ENCODE assay signal across 15 cellular contexts in genomic region chr10:17059197-17059688, GRCh38.
DNase-seq lines count a peak whose midpoint lies in the region; ATAC-seq and TF ChIP-seq lines count a peak whose summit lies in the region.
"Had no signal": no experiment of that assay in that cellular context is flagged by ENCODE, and none has a peak within 500 bp of the region (broad histone marks: within the 10 kb centered on the region; RNA-seq: fewer than 3 reads in every experiment).

No MANE protein-coding gene starts in this region.

- H3K9ac ChIP-seq in GM23248 = peak overlapping the region; percentile 36

- H3K79me2 ChIP-seq in GM23248 (ENCODE audit: insufficient read depth) = no peaks in the 10 kb centered on the region

- in situ Hi-C loops in GM23248 (cut with MboI) = no loop called here
- in situ Hi-C loops in SK-MEL-5 (cut with HindIII; ENCODE audit: low pct_unique_long_range_greater_than_20kb, low sequenced_read_pairs) = no loop called here

- peak overlapping the region; percentile 61 for H3K27ac ChIP-seq in GM23248
- H3K27ac ChIP-seq: psoas muscle, suprapubic skin had no signal

- no peaks in the 10 kb centered on the region for H3K9me2 ChIP-seq in GM23248 (ENCODE audit: insufficient read depth)

- DNase-seq in GM23248 (peak; percentile 80), SK-MEL-5 (ENCODE audit: low read depth, low spot score) (peak; percentile 2), fibroblast of mammary gland (ENCODE audit: low read depth) (peak; percentile 96), smooth muscle cell of the brain vasculature (ENCODE audit: low read depth, low spot score) (peak; percentile 65), NCI-H69 (lab: John Stamatoyannopoulos, UW) (no peak)
- DNase-seq in activated CD4-positive, alpha-beta T cell treated with anti-CD3 and anti-CD28 coated beads, Interleukin-2, amount 50 U/mL, for 48 hours = no peak
- no peak for DNase-seq in stimulated activated CD4-positive, alpha-beta T cell treated with anti-CD3 and anti-CD28 coated beads, Interleukin-4, amount 100 ng/mL, for 24 hours
- DNase-seq: activated CD4-positive, alpha-beta T cell treated with anti-CD3 and anti-CD28 coated beads for 1 hour; heart left ventricle; mesendoderm; NCI-H510A; psoas muscle; SHP77 had no signal

- no peak for ATAC-seq in HG02973 (IDR thresholded peaks at IDR 0.05; ENCODE audit: unreplicated experiment)
- ATAC-seq: heart left ventricle, psoas muscle had no signal

- peak overlapping the region; percentile 31 for H3K4me2 ChIP-seq in GM23248 (ENCODE audit: unreplicated experiment)

- no peaks in the 10 kb centered on the region for H3K9me3 ChIP-seq in GM23248 (ENCODE audit: low read depth)
- H3K9me3 ChIP-seq: heart left ventricle, psoas muscle, suprapubic skin had no signal

- H3K4me3 ChIP-seq in GM23248 (no peak overlapping the region), fibroblast of mammary gland (ENCODE audit: control insufficient read depth, low read depth, low read length) (no peak overlapping the region)
- H3K4me3 ChIP-seq: heart left ventricle, psoas muscle, suprapubic skin had no signal

- H3K27me3 ChIP-seq in GM23248 (replicated peaks; ENCODE audit: insufficient read depth) = no peaks in the 10 kb centered on the region
- H3K27me3 ChIP-seq: heart left ventricle, suprapubic skin had no signal

- H3F3A ChIP-seq in GM23248 (ENCODE audit: insufficient read depth) = peaks cover 67% of the 10 kb centered on the region

- H3K36me3 ChIP-seq in GM23248 (ENCODE audit: low read depth) = no peaks in the 10 kb centered on the region
- H3K36me3 ChIP-seq: heart left ventricle, suprapubic skin had no signal

- peaks cover 66% of the 10 kb centered on the region for H3K4me1 ChIP-seq in GM23248 (ENCODE audit: insufficient read depth)
- H3K4me1 ChIP-seq: psoas muscle had no signal

- no peak overlapping the region for H2AFZ ChIP-seq in GM23248

- TF ChIP-seq CTCF in fibroblast of mammary gland (conservative IDR thresholded peaks at IDR 0.05; ENCODE audit: control insufficient read depth, insufficient read depth, low read depth, low read length) = no peak

- no peaks in the 10 kb centered on the region for H4K20me1 ChIP-seq in GM23248 (ENCODE audit: insufficient read depth)

Comparison
In these comparisons a context has a peak if more than half of its experiments do, and no peak if none do; other contexts are left out.
1. DNase-seq: peak in GM23248 (single experiment), SK-MEL-5 (single experiment), fibroblast of mammary gland (single experiment) and smooth muscle cell of the brain vasculature (single experiment); none in NCI-H69 (single experiment), activated CD4-positive, alpha-beta T cell treated with anti-CD3 and anti-CD28 coated beads, Interleukin-2, amount 50 U/mL, for 48 hours (0 of 2) and stimulated activated CD4-positive, alpha-beta T cell treated with anti-CD3 and anti-CD28 coated beads, Interleukin-4, amount 100 ng/mL, for 24 hours (single experiment).